ENCODE assay signal across 11 cellular contexts in genomic region chr10:117431160-117431559, GRCh38. TPM values are rescaled to one million over a fixed set of nuclear protein-coding genes. Genes with fewer than 3 reads are reported as not detected.
DNase-seq lines count a peak whose midpoint lies in the region; ATAC-seq and TF ChIP-seq lines count a peak whose summit lies in the region.
"Had no signal": no experiment of that assay in that cellular context is flagged by ENCODE, and none has a peak within 500 bp of the region (broad histone marks: within the 10 kb centered on the region; RNA-seq: fewer than 3 reads in every experiment).

No MANE protein-coding gene starts in this region.

- H2AFZ ChIP-seq in smooth muscle cell (ENCODE audit: low read depth) = no peak overlapping the region

- no peak overlapping the region for H3K4me3 ChIP-seq in smooth muscle cell
- H3K4me3 ChIP-seq: spleen had no signal

- no peaks in the 10 kb centered on the region for H3K36me3 ChIP-seq in smooth muscle cell (ENCODE audit: low read depth)
- H3K36me3 ChIP-seq: spleen had no signal

- no peak overlapping the region for H3K9ac ChIP-seq in smooth muscle cell (ENCODE audit: low read depth)

- no peaks in the 10 kb centered on the region for H3K4me1 ChIP-seq in smooth muscle cell (ENCODE audit: low read depth)

- H4K20me1 ChIP-seq in smooth muscle cell (ENCODE audit: low read depth) = no peaks in the 10 kb centered on the region

- no peaks in the 10 kb centered on the region for H3K9me3 ChIP-seq in smooth muscle cell (replicated peaks; ENCODE audit: low read depth)

- WGBS in smooth muscle cell (ENCODE audit: low lambda C conversion rate) = 80% methylated on average over 4 of the region's 4 CpGs

- H3K27ac ChIP-seq in smooth muscle cell (ENCODE audit: low read depth) = no peak overlapping the region
- H3K27ac ChIP-seq: 22Rv1, spleen had no signal

- no peaks in the 10 kb centered on the region for H3F3A ChIP-seq in smooth muscle cell (ENCODE audit: low read depth)

- DNase-seq in DMS 273 (lab: John Stamatoyannopoulos, UW; ENCODE audit: unreplicated experiment) (peak; percentile 42), DMS 273 treated with DMSO at 0.1 percent for 48 hours (lab: John Stamatoyannopoulos, UW) (no peak), NOMO-1 treated with dmso at 0.1 percent for 144 hours (lab: John Stamatoyannopoulos, UW; ENCODE audit: unreplicated experiment) (peak; percentile 71), fibroblast of gingiva (ENCODE audit: low read depth) (peak; percentile 12), smooth muscle cell (lab: John Stamatoyannopoulos, UW; ENCODE audit: unreplicated experiment) (no peak), NCI-H526 treated with DMSO at 0.1 percent for 48 hours (lab: John Stamatoyannopoulos, UW) (no peak), LoVo (ENCODE audit: low spot score) (no peak)
- DNase-seq: spleen, substantia nigra had no signal

- H3K27me3 ChIP-seq in smooth muscle cell (ENCODE audit: low read depth) = peaks cover 36% of the 10 kb centered on the region

- ATAC-seq in HG03354 (IDR thresholded peaks at IDR 0.05; ENCODE audit: poor library complexity, severe bottlenecking, unreplicated experiment) = no peak

- peak; percentile 31 for TF ChIP-seq CTCF in smooth muscle cell (IDR thresholded peaks at IDR 0.05; ENCODE audit: borderline replicate concordance, insufficient read depth, poor library complexity, severe bottlenecking)

- no peak overlapping the region for H3K4me2 ChIP-seq in smooth muscle cell

- H3K79me2 ChIP-seq in smooth muscle cell (ENCODE audit: low read depth) = no peaks in the 10 kb centered on the region

RNA-seq across cellular contexts. Expression of gene PDZD8, which starts 55.9 kb away (rescaled TPM):
- 20.5 and 22.1 TPM in 2 replicates for total RNA-seq in smooth muscle cell
- 5.2 and 6.3 TPM in 2 replicates for polyA plus RNA-seq in smooth muscle cell

Comparison
In these comparisons a context has a peak if more than half of its experiments do, and no peak if none do; other contexts are left out.
1. DNase-seq: peak in DMS 273 (single experiment), NOMO-1 treated with dmso at 0.1 percent for 144 hours (single experiment) and fibroblast of gingiva (single experiment); none in DMS 273 treated with DMSO at 0.1 percent for 48 hours (single experiment), smooth muscle cell (single experiment), NCI-H526 treated with DMSO at 0.1 percent for 48 hours (single experiment) and LoVo (single experiment).